ENCODE assay signal across 19 cellular contexts in the genomic region with DNA sequence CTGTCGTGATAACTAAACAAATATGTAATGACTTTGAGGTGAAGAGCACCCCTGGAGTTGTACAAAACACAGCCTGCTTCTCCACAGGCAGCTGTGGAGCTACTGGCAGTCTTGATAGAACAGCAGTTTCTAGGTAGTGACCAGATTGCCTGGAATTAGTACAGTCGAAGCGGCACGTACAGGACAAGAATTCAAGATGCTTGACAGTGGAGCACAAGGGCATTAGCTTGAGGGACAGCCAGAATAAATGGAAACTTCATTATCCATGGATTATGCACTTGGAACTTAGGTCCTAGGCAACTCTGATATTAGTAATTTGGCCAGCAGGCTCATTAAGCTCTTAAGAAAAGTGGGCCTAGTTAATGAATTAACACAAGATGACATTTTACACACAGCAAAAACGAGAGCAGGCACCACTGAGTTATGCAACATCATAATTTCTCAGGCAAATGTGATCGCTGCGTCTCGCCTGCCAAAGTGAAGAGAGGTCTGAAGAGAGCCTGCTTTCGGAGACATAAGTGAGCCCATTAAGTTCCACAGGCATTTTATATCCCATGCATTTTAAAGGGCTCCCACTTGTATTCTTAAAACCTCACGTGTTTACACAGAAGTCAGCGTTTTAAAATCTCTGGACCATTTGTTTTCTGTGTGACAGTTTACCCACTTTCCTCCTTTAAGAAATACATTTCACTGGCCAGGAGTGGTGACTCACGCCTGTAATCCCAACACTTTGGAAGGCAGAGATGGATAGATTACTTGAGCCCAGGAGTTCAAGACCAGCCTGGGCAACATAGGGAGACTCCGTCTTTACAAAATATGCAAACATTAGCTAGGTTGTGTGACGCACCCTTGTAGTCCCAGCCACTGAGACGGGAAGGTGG.
DNase-seq lines count a peak whose midpoint lies in the region; ATAC-seq, FAIRE-seq and TF ChIP-seq lines count a peak whose summit lies in the region.
"Had no signal": no experiment of that assay in that cellular context is flagged by ENCODE, and none has a peak within 500 bp of the region (broad histone marks: within the 10 kb centered on the region; RNA-seq: fewer than 3 reads in every experiment).

No MANE protein-coding gene starts in this region.

- dilution Hi-C loops in keratinocyte (cut with MboI; ENCODE audit: extremely low pct_ligation_motif_present, low sequenced_read_pairs), result no loop called here

- 35 to 57% methylated on average over 15 of the region's 15 CpGs for WGBS in thyroid gland, 2 donors

- H4K20me1 ChIP-seq in keratinocyte (ENCODE audit: control insufficient read depth, extremely low read depth, insufficient read depth, low read length), result no peaks in the 10 kb centered on the region

- TF ChIP-seq POLR2A in thyroid gland (IDR thresholded peaks at IDR 0.05), result no peak

- peaks cover 11% of the 10 kb centered on the region for H3K9me3 ChIP-seq in adipocyte (ENCODE audit: control insufficient read depth, low read length)
- no peaks in the 10 kb centered on the region for H3K9me3 ChIP-seq in keratinocyte (ENCODE audit: control insufficient read depth, low read depth, low read length)
- no peaks in the 10 kb centered on the region for H3K9me3 ChIP-seq in thyroid gland

- intact Hi-C loops in thyroid gland (cut with DNase I), result no loop called here

- H3K4me2 ChIP-seq in keratinocyte (ENCODE audit: control insufficient read depth, extremely low read depth, insufficient read depth, low read depth, low read length), result peak overlapping the region; percentile 9

- H3K4me1 ChIP-seq in adipocyte (ENCODE audit: control insufficient read depth, insufficient read depth, low read length), result peaks cover 12% of the 10 kb centered on the region
- H3K4me1 ChIP-seq in keratinocyte (ENCODE audit: control insufficient read depth, extremely low read depth, insufficient read depth, low read length), result peaks cover 3% of the 10 kb centered on the region
- H3K4me1 ChIP-seq in thyroid gland, result no peaks in the 10 kb centered on the region
- H3K4me1 ChIP-seq: SJCRH30 had no signal

- H3K36me3 ChIP-seq in adipocyte (ENCODE audit: control insufficient read depth, insufficient read depth, low read length, severe bottlenecking) (peaks cover 10% of the 10 kb centered on the region), keratinocyte (ENCODE audit: control insufficient read depth in 2 of 2, extremely low read depth in 1 of 2, insufficient read depth in 2 of 2, low read length in 2 of 2) (peaks cover 0 to 3% of the 10 kb centered on the region in 2 experiments), thyroid gland (no peaks in the 10 kb centered on the region)

- H3K27ac ChIP-seq in keratinocyte (ENCODE audit: control insufficient read depth, insufficient read depth, low read length) (no peak overlapping the region), thyroid gland (no peak overlapping the region)
- H3K27ac ChIP-seq: SJCRH30 had no signal

- H3K4me3 ChIP-seq in adipocyte (ENCODE audit: low read length), result peak overlapping the region; percentile 10
- H3K4me3 ChIP-seq in keratinocyte (ENCODE audit: control insufficient read depth in 2 of 3, extremely low read depth in 1 of 3, insufficient read depth in 2 of 3, low read depth in 1 of 3, low read length in 3 of 3), result no peak overlapping the region
- no peak overlapping the region for H3K4me3 ChIP-seq in thyroid gland (replicated peaks in 1 of 3)
- H3K4me3 ChIP-seq: SJCRH30 had no signal

- H3K9ac ChIP-seq in adipocyte (ENCODE audit: low read length) (peak overlapping the region; percentile 35), keratinocyte (ENCODE audit: control insufficient read depth, extremely low read depth, insufficient read depth, low read length) (no peak overlapping the region)

- no peak overlapping the region for H2AFZ ChIP-seq in keratinocyte (ENCODE audit: control insufficient read depth, low read length)

- peak; percentile 12 for DNase-seq in NCI-H2107 treated with DMSO at 0.1 percent for 48 hours (lab: John Stamatoyannopoulos, UW; ENCODE audit: unreplicated experiment)
- no peak for DNase-seq in NCI-H2107 (lab: John Stamatoyannopoulos, UW)
- no peak for DNase-seq in adipocyte (ENCODE audit: low read depth)
- no peak for DNase-seq in keratinocyte (ENCODE audit: low read depth, low spot score)
- peak; percentile 8 to 13 for DNase-seq in thyroid gland
- DNase-seq in dedifferentiated amniotic fluid mesenchymal stem cell (ENCODE audit: extremely low spot score), result no peak
- DNase-seq: activated CD8-positive, alpha-beta T cell treated with anti-CD3 and anti-CD28 coated beads for 36 hours; activated effector memory CD4-positive, alpha-beta T cell treated with Interleukin-2 at 50 U/mL for 16 hours; CD8-positive, alpha-beta memory T cell; endodermal cell; NCI-H1436; right cardiac atrium; SJCRH30; stimulated activated CD4-positive, alpha-beta T cell treated with anti-CD3 and anti-CD28 coated beads, Interleukin-4, amount 100 ng/mL, for 24 hours had no signal

- ATAC-seq in HG02588 (IDR thresholded peaks at IDR 0.05; ENCODE audit: unreplicated experiment) (no peak), GM18873 (IDR thresholded peaks at IDR 0.05; ENCODE audit: low FRiP score, unreplicated experiment) (no peak)
- ATAC-seq: activated CD8-positive, alpha-beta T cell treated with anti-CD3 and anti-CD28 coated beads for 36 hours; right cardiac atrium; stimulated activated effector memory CD8-positive, alpha-beta T cell treated with anti-CD3 and anti-CD28 coated beads, Interleukin-12 subunit alpha, Interleukin-12 subunit beta, amount 100 ng/mL, for 72 hours had no signal

- peak; percentile 81 for FAIRE-seq in keratinocyte (lab: Jason Lieb, UNC)
- FAIRE-seq: A204.1, TTC549 had no signal

- no peaks in the 10 kb centered on the region for H3K9me1 ChIP-seq in keratinocyte (ENCODE audit: control insufficient read depth, extremely low read depth, insufficient read depth, low read length)

- H3K27me3 ChIP-seq in adipocyte (replicated peaks; ENCODE audit: control insufficient read depth, insufficient read depth, low read length) (no peaks in the 10 kb centered on the region), keratinocyte (ENCODE audit: control insufficient read depth, extremely low read depth, insufficient read depth, low read length) (no peaks in the 10 kb centered on the region), thyroid gland (no peaks in the 10 kb centered on the region)
- H3K27me3 ChIP-seq: SJCRH30 had no signal

- TF ChIP-seq CTCF in keratinocyte (optimal IDR thresholded peaks at IDR 0.05 in 1 of 3, IDR thresholded peaks at IDR 0.05 in 1 of 3, conservative IDR thresholded peaks at IDR 0.05 in 1 of 3; ENCODE audit: extremely low read depth in 1 of 3, insufficient read depth in 2 of 3, low read length in 3 of 3) (no peak), thyroid gland (IDR thresholded peaks at IDR 0.05) (no peak)

- H3K79me2 ChIP-seq in keratinocyte (ENCODE audit: control insufficient read depth, insufficient read depth, low read length), result no peaks in the 10 kb centered on the region

Comparison
In these comparisons a context has a peak if more than half of its experiments do, and no peak if none do; other contexts are left out.
1. DNase-seq: peak in NCI-H2107 treated with DMSO at 0.1 percent for 48 hours (single experiment) and thyroid gland (2 of 2); none in NCI-H2107 (single experiment), adipocyte (single experiment), keratinocyte (single experiment) and dedifferentiated amniotic fluid mesenchymal stem cell (single experiment).